Comparison of ENCODE assay signal across 8 cellular contexts in genomic region chr11:43358670-43359431, GRCh38. TPM values are rescaled to one million over a fixed set of nuclear protein-coding genes. Genes with fewer than 3 reads are reported as not detected.
DNase-seq lines count a peak whose midpoint lies in the region; ATAC-seq and TF ChIP-seq lines count a peak whose summit lies in the region.

Gene TTC17 (plus strand): TSS chr11:43358920. CDS start chr11:43358955, 35 bp downstream.

- H3K27me3 ChIP-seq in dorsolateral prefrontal cortex, result no peaks in the 10 kb centered on the region
- H3K27me3 ChIP-seq in liver (ENCODE audit: control insufficient read depth in 4 of 4, insufficient read depth in 4 of 4, low read length in 3 of 4), result no peaks in the 10 kb centered on the region

- peak in 1 of 2 donors; percentile 38 for TF ChIP-seq RAD21 in liver (IDR thresholded peaks at IDR 0.05)

- ATAC-seq in GM19395 (IDR thresholded peaks at IDR 0.05; ENCODE audit: unreplicated experiment) (peak; percentile 93), HG03565 (IDR thresholded peaks at IDR 0.05; ENCODE audit: unreplicated experiment) (peak; percentile 89)

- peaks cover 8 to 25% (median 18%) of the 10 kb centered on the region in 4 donors for H3K4me1 ChIP-seq in liver (ENCODE audit: control insufficient read depth in 4 of 4, insufficient read depth in 4 of 4, low read length in 3 of 4)

- intact Hi-C loops in dorsolateral prefrontal cortex (cut with DNase I), result loop anchor here (5.0 kb wide), 1 partner anchor 47 kb away; the partner anchor contains the start of gene API5 (in 2 of the 2)

- no peak for TF ChIP-seq CTCF in C4-2B (conservative IDR thresholded peaks at IDR 0.05)
- TF ChIP-seq CTCF in dorsolateral prefrontal cortex (IDR thresholded peaks at IDR 0.05 in 54 of 56, conservative IDR thresholded peaks at IDR 0.05 in 2 of 56; ENCODE audit: low read depth in 1 of 56, partially characterized antibody in 56 of 56), result peak in 39 of 56 donors; percentile 4 to 62 (median 32)
- TF ChIP-seq CTCF in liver (IDR thresholded peaks at IDR 0.05; ENCODE audit: low read depth, low read length, missing input control), result no peak

- DNase-seq in NCI-H774 (lab: John Stamatoyannopoulos, UW), result peak; percentile 91
- peak; percentile 94 to 96 for DNase-seq in activated CD4-positive, alpha-beta T cell treated with anti-CD3 and anti-CD28 coated beads, Interleukin-2, amount 50 U/mL, for 48 hours
- DNase-seq in dorsolateral prefrontal cortex, result peak; percentile 88 to 98 (median 92)
- DNase-seq in stimulated activated CD4-positive, alpha-beta T cell treated with anti-CD3 and anti-CD28 coated beads, Interleukin-4, amount 100 ng/mL, for 24 hours, result peak; percentile 95

- peaks cover 0 to 5% (median 0%) of the 10 kb centered on the region in 4 donors for H3K36me3 ChIP-seq in liver (ENCODE audit: control insufficient read depth in 4 of 4, insufficient read depth in 3 of 4, low read depth in 1 of 4, low read length in 3 of 4)

- H3K27ac ChIP-seq in C4-2B (peak within 1 kb of the TSS; percentile 90), dorsolateral prefrontal cortex (peak within 1 kb of the TSS in 58 of 59 donors; percentile 29 to 95 (median 86)), liver (ENCODE audit: low read depth in 1 of 2, low read length in 2 of 2) (peak within 1 kb of the TSS; percentile 84 to 87)

- H3K9me3 ChIP-seq in liver (ENCODE audit: control insufficient read depth in 4 of 4, low read length in 3 of 4), result no peaks in the 10 kb centered on the region

- WGBS in liver, result under 1% methylated on average over 66 of the region's 66 CpGs

- H3K4me3 ChIP-seq in dorsolateral prefrontal cortex (peak within 1 kb of the TSS; percentile 72 to 100 (median 94)), liver (ENCODE audit: low read depth in 1 of 3, low read length in 3 of 3) (peak within 1 kb of the TSS; percentile 61 to 96 (median 80))

- H3K9ac ChIP-seq in liver (ENCODE audit: low read depth in 1 of 2, low read length in 2 of 2), result peak within 1 kb of the TSS; percentile 79 to 83

TF ChIP-seq in liver, 16 proteins besides CTCF, POLR2A, EP300 and RAD21:
- TF ChIP-seq MAX (IDR thresholded peaks at IDR 0.05) (peak; percentile 36), EGR1 (IDR thresholded peaks at IDR 0.05; ENCODE audit: low read depth in 2 of 2) (no peak), FOXA1 (IDR thresholded peaks at IDR 0.05) (no peak), HNF4G (IDR thresholded peaks at IDR 0.05) (no peak), RXRA (IDR thresholded peaks at IDR 0.05) (peak; percentile 34 to 35), ZBTB33 (IDR thresholded peaks at IDR 0.05) (peak; percentile 32), TAF1 (conservative IDR thresholded peaks at IDR 0.05) (peak; percentile 34), YY1 (IDR thresholded peaks at IDR 0.05) (peak; percentile 100), ATF3 (IDR thresholded peaks at IDR 0.05) (no peak), HNF4A (conservative IDR thresholded peaks at IDR 0.05) (peak in 1 of 2 donors; percentile 42), JUND (IDR thresholded peaks at IDR 0.05) (peak; percentile 21 to 46), SP1 (IDR thresholded peaks at IDR 0.05) (peak; percentile 35), GABPA (IDR thresholded peaks at IDR 0.05 in 1 of 2, conservative IDR thresholded peaks at IDR 0.05 in 1 of 2) (peak; percentile 94 to 98), REST (IDR thresholded peaks at IDR 0.05) (peak; percentile 89), NR2F2 (IDR thresholded peaks at IDR 0.05) (peak; percentile 44)

RNA-seq across cellular contexts. Expression of gene TTC17, which starts in this region (rescaled TPM):
- total RNA-seq in dorsolateral prefrontal cortex (100 to 1,000 TPM in 9 of 120 experiments, 10 to 100 TPM in 111; 58.4 to 112 (median 85.1) TPM), liver (10 to 100 TPM; 50.5 to 88.6 TPM)
- polyA plus RNA-seq in liver, result 10 to 100 TPM; 18.9 to 36.6 TPM

Comparison
In these comparisons a context has a peak if more than half of its experiments do, and no peak if none do; other contexts are left out.
1. Peak in every context shown above with its lines: DNase-seq, ATAC-seq, H3K4me3 ChIP-seq and H3K27ac ChIP-seq.
2. CTCF ChIP-seq: peak in dorsolateral prefrontal cortex (39 of 56); none in C4-2B (single experiment) and liver (single experiment).